1 cellular context compared by ENCODE assay signal in genomic region chr9:130693101-130693425, GRCh38.
TF ChIP-seq lines count a peak whose summit lies in the region.

No MANE protein-coding gene starts in this region.

TF ChIP-seq in H1, 55 proteins besides CTCF, POLR2A, EP300 and RAD21:
- TF ChIP-seq CHD7 (IDR thresholded peaks at IDR 0.05; ENCODE audit: insufficient replicate concordance, low read length) (no peak), CBX5 (IDR thresholded peaks at IDR 0.05; ENCODE audit: low read depth, low read length) (no peak)
